In genomic region chr3:133928903-133929607, GRCh38 we compare ENCODE assay signal across 22 cellular contexts. TPM values are rescaled to one million over a fixed set of nuclear protein-coding genes. Genes with fewer than 3 reads are reported as not detected.
DNase-seq lines count a peak whose midpoint lies in the region; ATAC-seq and TF ChIP-seq lines count a peak whose summit lies in the region.
"Had no signal": no experiment of that assay in that cellular context is flagged by ENCODE, and none has a peak within 500 bp of the region (broad histone marks: within the 10 kb centered on the region; RNA-seq: fewer than 3 reads in every experiment).

No MANE protein-coding gene starts in this region.

- POLR2A ChIA-PET in Caco-2 (lab: Charles Lee), result no interaction called here

- ATAC-seq in naive B cell (ENCODE audit: low read depth in 2 of 2) (no peak), HG03342 (IDR thresholded peaks at IDR 0.05; ENCODE audit: unreplicated experiment) (no peak)
- ATAC-seq: body of pancreas, esophagus mucosa, gastroesophageal sphincter had no signal

- H3K4me3 Mint-ChIP-seq in Calu3 (ENCODE audit: low read depth, unreplicated experiment) (no peak overlapping the region), brain (peak overlapping the region in 4 of 5 experiments; percentile 11 to 62 (median 34)), naive B cell (peak overlapping the region in 5 of 8 donors; percentile 11 to 76 (median 61)), Caco-2 (ENCODE audit: unreplicated experiment) (no peak overlapping the region)
- H3K4me3 Mint-ChIP-seq: activated T-helper 17 cell treated with anti-CD3 and anti-CD28 coated beads, Interleukin-2, amount 50 U/mL, for 72 hours had no signal

- peaks cover 97% of the 10 kb centered on the region for H3K27me3 Mint-ChIP-seq in Calu3 (ENCODE audit: unreplicated experiment)
- H3K27me3 Mint-ChIP-seq in brain, result peaks cover 10% of the 10 kb centered on the region
- peaks cover 21 to 27% (median 22%) of the 10 kb centered on the region in 3 donors for H3K27me3 Mint-ChIP-seq in naive B cell
- H3K27me3 Mint-ChIP-seq in Caco-2 (ENCODE audit: insufficient read depth, unreplicated experiment), result no peaks in the 10 kb centered on the region

- H3K36me3 ChIP-seq in MG63 (no peaks in the 10 kb centered on the region), Caco-2 (ENCODE audit: control insufficient read depth, insufficient read depth, low read length) (no peaks in the 10 kb centered on the region)
- H3K36me3 ChIP-seq: gastroesophageal sphincter, vagina had no signal

- CTCF ChIA-PET in Calu3 (lab: Charles Lee) (interaction anchor here (1.1 kb wide), 1 partner anchor 283 kb away, joined by 4 read pairs; no protein-coding TSS in a partner anchor), Caco-2 (lab: Charles Lee) (interaction anchor here (1.7 kb wide), 1 partner anchor 131 kb away, joined by 5 read pairs; no protein-coding TSS in a partner anchor)

- H3K27me3 ChIP-seq in MG63 (no peaks in the 10 kb centered on the region), Caco-2 (replicated peaks; ENCODE audit: control insufficient read depth, insufficient read depth, low read length) (no peaks in the 10 kb centered on the region)
- H3K27me3 ChIP-seq: body of pancreas, gastroesophageal sphincter, vagina had no signal

- H3K27ac Mint-ChIP-seq in Calu3 (ENCODE audit: unreplicated experiment), result no peak overlapping the region
- H3K27ac Mint-ChIP-seq in brain, result no peak overlapping the region
- peak overlapping the region in 3 of 6 donors; percentile 56 to 92 (median 90) for H3K27ac Mint-ChIP-seq in naive B cell
- H3K27ac Mint-ChIP-seq in Caco-2 (ENCODE audit: unreplicated experiment), result no peak overlapping the region
- H3K27ac Mint-ChIP-seq: activated T-helper 17 cell treated with anti-CD3 and anti-CD28 coated beads, Interleukin-2, amount 50 U/mL, for 72 hours had no signal

- H3K9me3 ChIP-seq in MG63 (no peaks in the 10 kb centered on the region), Caco-2 (no peaks in the 10 kb centered on the region)
- H3K9me3 ChIP-seq: body of pancreas, gastroesophageal sphincter, vagina had no signal

- H3K9me3 Mint-ChIP-seq in Calu3 (ENCODE audit: low read depth, unreplicated experiment) (no peaks in the 10 kb centered on the region), brain (peaks cover 0 to 3% (median 0%) of the 10 kb centered on the region in 5 experiments), naive B cell (no peaks in the 10 kb centered on the region), Caco-2 (ENCODE audit: unreplicated experiment) (no peaks in the 10 kb centered on the region)
- H3K9me3 Mint-ChIP-seq: activated T-helper 17 cell treated with anti-CD3 and anti-CD28 coated beads, Interleukin-2, amount 50 U/mL, for 72 hours had no signal

- no peak overlapping the region for H3K4me3 ChIP-seq in MG63
- H3K4me3 ChIP-seq in Caco-2 (ENCODE audit: low read depth, low read length), result no peak overlapping the region
- H3K4me3 ChIP-seq: body of pancreas, gastroesophageal sphincter, PC-9, vagina had no signal

- intact Hi-C loops in Calu3 (cut with micrococcal nuclease; ENCODE audit: unreplicated experiment), result no loop called here
- intact Hi-C loops in Caco-2 (cut with micrococcal nuclease; ENCODE audit: unreplicated experiment), result no loop called here

- no peaks in the 10 kb centered on the region for H3K4me1 ChIP-seq in Caco-2

- no peak for TF ChIP-seq CTCF in Calu3 (IDR thresholded peaks at IDR 0.05; ENCODE audit: unreplicated experiment)
- TF ChIP-seq CTCF in brain (conservative IDR thresholded peaks at IDR 0.05), result no peak
- no peak for TF ChIP-seq CTCF in Caco-2 (IDR thresholded peaks at IDR 0.05; ENCODE audit: insufficient read depth in 1 of 2, low read depth in 1 of 2, low read length in 1 of 2, severe bottlenecking in 1 of 2, unreplicated experiment in 1 of 2)

- peak; percentile 14 for DNase-seq in A172 (ENCODE audit: low spot score)
- peak; percentile 1 for DNase-seq in Calu3
- DNase-seq in naive B cell, result no peak
- DNase-seq in MG63, result no peak
- DNase-seq in Caco-2, result no peak
- DNase-seq in NCI-H1105 treated with DMSO at 0.1 percent for 48 hours (lab: John Stamatoyannopoulos, UW), result no peak
- DNase-seq: activated CD4-positive, alpha-beta T cell treated with anti-CD3 and anti-CD28 coated beads for 48 hours; body of pancreas; DMS53; effector memory CD4-positive, alpha-beta T cell; mammary epithelial cell; NCI-H2081 treated with DMSO at 0.1 percent for 48 hours; NCI-H446 treated with DMSO at 0.1 percent for 48 hours; PC-9; SHP77 treated with DMSO at 0.1 percent for 48 hours; T-helper 1 cell had no signal

- no TSS peak for BruUV-seq in Calu3 (replicated peaks; lab: Mats Ljungman, UMichigan)
- no TSS peak for BruUV-seq in Caco-2 (replicated peaks; lab: Mats Ljungman, UMichigan)

- peaks cover 4% of the 10 kb centered on the region for H3K36me3 Mint-ChIP-seq in Calu3 (ENCODE audit: insufficient read depth, unreplicated experiment)
- H3K36me3 Mint-ChIP-seq in brain, result no peaks in the 10 kb centered on the region
- no peaks in the 10 kb centered on the region for H3K36me3 Mint-ChIP-seq in naive B cell
- H3K36me3 Mint-ChIP-seq in Caco-2 (ENCODE audit: insufficient read depth, unreplicated experiment), result no peaks in the 10 kb centered on the region

- H3K4me1 Mint-ChIP-seq in Calu3 (ENCODE audit: low read depth, unreplicated experiment) (no peaks in the 10 kb centered on the region), brain (peaks cover 15% of the 10 kb centered on the region), naive B cell (peaks cover 12 to 20% (median 19%) of the 10 kb centered on the region in 3 donors), Caco-2 (ENCODE audit: low read depth, unreplicated experiment) (no peaks in the 10 kb centered on the region)

RNA-seq across cellular contexts. Expression of gene RAB6B, which starts 33.4 kb away (rescaled TPM):
- total RNA-seq in A172 (2014; rRNA removed; shearing (Covaris generic)), result 0.33 and 1.3 TPM in 2 replicates
- total RNA-seq in Calu3 (2022) (0.85 and 4.7 TPM in 2 replicates), Caco-2 (2022) (2.5 and 3.2 TPM in 2 replicates)
- polyA plus RNA-seq in brain (ENCODE audit: insufficient read depth, low read depth, low replicate concordance) (57.4 TPM), naive B cell (ENCODE audit: low read depth in 6 of 6) (under 1 TPM in 5 of 6 donors, not detected in 1; 0.15 to 0.74 (median 0.24) TPM)
- 3.3 and 4.0 TPM in 2 replicates for total RNA-seq in MG63 (2014; rRNA removed; shearing (Covaris generic); ENCODE audit: low replicate concordance)

Comparison
In these comparisons a context has a peak if more than half of its experiments do, and no peak if none do; other contexts are left out.
1. DNase-seq: peak in A172 (single experiment) and Calu3 (single experiment); none in naive B cell (single experiment), MG63 (single experiment), Caco-2 (0 of 2) and NCI-H1105 treated with DMSO at 0.1 percent for 48 hours (single experiment).
2. H3K4me3 Mint-ChIP-seq: peak in brain (4 of 5) and naive B cell (5 of 8); none in Calu3 (single experiment) and Caco-2 (single experiment).